In the genomic region with DNA sequence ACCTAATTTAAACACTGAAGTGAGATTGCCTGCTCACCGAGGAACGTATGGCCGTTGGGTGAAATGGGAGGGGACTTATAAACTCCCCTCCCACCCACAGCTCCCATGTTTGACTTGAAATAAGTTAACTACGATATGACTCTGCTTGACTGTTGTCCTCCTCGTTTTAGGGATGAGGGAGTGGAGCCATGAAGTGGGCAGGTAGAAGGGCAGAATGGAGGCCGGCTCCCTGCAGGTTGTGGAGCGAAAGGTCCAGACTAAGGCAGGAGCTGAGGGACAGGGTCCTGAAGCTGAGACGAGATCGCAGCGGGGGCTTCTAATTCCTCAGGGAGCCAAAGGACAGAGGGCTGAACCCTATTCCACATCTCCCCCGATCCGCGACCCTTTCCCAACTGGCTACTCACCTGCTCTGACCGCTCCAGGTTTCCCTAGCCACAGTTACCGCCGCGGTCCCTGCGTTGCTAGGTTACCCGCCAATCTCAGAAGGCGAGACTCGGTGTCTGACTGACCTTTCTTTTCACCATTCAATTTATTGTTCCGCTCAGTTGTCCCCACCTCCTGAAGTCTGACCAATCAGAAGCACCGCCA, we compare ENCODE assay signal across 8 cellular contexts. TPM values are rescaled to one million over a fixed set of nuclear protein-coding genes. Genes with fewer than 3 reads are reported as not detected.
DNase-seq lines count a peak whose midpoint lies in the region; ATAC-seq and TF ChIP-seq lines count a peak whose summit lies in the region.

No MANE protein-coding gene starts in this region.

- H4K20me1 ChIP-seq in DND-41 (ENCODE audit: insufficient read depth, low read length) = no peaks in the 10 kb centered on the region

- no peaks in the 10 kb centered on the region for H3K27me3 Mint-ChIP-seq in memory B cell

- peaks cover 19% of the 10 kb centered on the region for H3K4me1 Mint-ChIP-seq in memory B cell

- no peak for TF ChIP-seq CTCF in DND-41 (IDR thresholded peaks at IDR 0.05; ENCODE audit: borderline replicate concordance, extremely low read depth, low read length, poor library complexity, severe bottlenecking)
- TF ChIP-seq CTCF in ascending aorta (IDR thresholded peaks at IDR 0.05) = no peak

- H3K27me3 ChIP-seq in DND-41 (ENCODE audit: insufficient read depth, low read length, poor library complexity) (no peaks in the 10 kb centered on the region), ascending aorta (no peaks in the 10 kb centered on the region)

- DNase-seq in DND-41 (no peak), ascending aorta (ENCODE audit: low spot score in 2 of 2) (no peak), memory B cell (ENCODE audit: low spot score in 2 of 2) (no peak), T1000 (lab: John Stamatoyannopoulos, UW) (no peak), mesenteric fat pad (ENCODE audit: low spot score) (no peak), putamen (ENCODE audit: low spot score) (no peak)
- no peak for DNase-seq in stimulated activated naive CD4-positive, alpha-beta T cell treated with Interleukin-2 at 50 U/mL for 16 hours (lab: John Stamatoyannopoulos, UW)

- H3K4me2 ChIP-seq in DND-41 (ENCODE audit: insufficient read depth, low read length) = peak overlapping the region; percentile 98

- H3K27ac ChIP-seq in DND-41 (ENCODE audit: low read length) = peak overlapping the region; percentile 77
- H3K27ac ChIP-seq in ascending aorta = peak overlapping the region in 1 of 2 donors; percentile 42

- H3K4me3 Mint-ChIP-seq in memory B cell = peak overlapping the region; percentile 88

- H3K9me3 ChIP-seq in DND-41 (ENCODE audit: insufficient read depth, low read length, severe bottlenecking) (no peaks in the 10 kb centered on the region), ascending aorta (no peaks in the 10 kb centered on the region)

- peak overlapping the region; percentile 24 to 61; a peak in 3 of 4 replicates for H3K4me3 ChIP-seq in DND-41 (ENCODE audit: low read depth in 1 of 2, low read length in 2 of 2)
- peak overlapping the region; percentile 55 to 65 for H3K4me3 ChIP-seq in ascending aorta

- H3K9me3 Mint-ChIP-seq in memory B cell = no peaks in the 10 kb centered on the region

- H3K36me3 ChIP-seq in DND-41 (ENCODE audit: insufficient read depth, low read length) = no peaks in the 10 kb centered on the region; the same call in 1 of the 2 replicates
- H3K36me3 ChIP-seq in ascending aorta = no peaks in the 10 kb centered on the region

- intact Hi-C loops in ascending aorta (cut with DNase I) = loop anchor here (1.0 to 2.0 kb wide), 3 partner anchors 26 to 114 kb away; no protein-coding TSS in a partner anchor

- H3K4me1 ChIP-seq in DND-41 (ENCODE audit: insufficient read depth, low read length) (peaks cover 58% of the 10 kb centered on the region), ascending aorta (peaks cover 19 to 40% of the 10 kb centered on the region in 2 donors)

- peaks cover 40% of the 10 kb centered on the region for H3K79me2 ChIP-seq in DND-41 (ENCODE audit: insufficient read depth, low read length)

- H3K9ac ChIP-seq in DND-41 (ENCODE audit: low read depth, low read length) = peak overlapping the region; percentile 51

- peak overlapping the region; percentile 91 for H3K27ac Mint-ChIP-seq in memory B cell

- peak overlapping the region; percentile 72 for H2AFZ ChIP-seq in DND-41 (ENCODE audit: low read depth, low read length)

- no peaks in the 10 kb centered on the region for H3K36me3 Mint-ChIP-seq in memory B cell

- ATAC-seq in DND-41 (ENCODE audit: insufficient read depth, low read depth) (no peak), HG03520 (IDR thresholded peaks at IDR 0.05; ENCODE audit: unreplicated experiment) (peak; percentile 0), memory B cell (ENCODE audit: low read depth) (no peak)

RNA-seq across cellular contexts. Expression of a gene that starts 0.6 kb away (rescaled TPM):
- total RNA-seq in ascending aorta (56.3 TPM), mesenteric fat pad (37.1 TPM)

RNA-seq across cellular contexts. Expression of a gene that starts 35.2 kb away (rescaled TPM):
- 48.4 TPM for total RNA-seq in ascending aorta
- 9.9 TPM for total RNA-seq in mesenteric fat pad

RNA-seq across cellular contexts. Expression of a gene that starts 35.4 kb away (rescaled TPM):
- total RNA-seq in ascending aorta (97.0 TPM), mesenteric fat pad (46.3 TPM)
